ENCODE assay signal across 1 cellular context in genomic region chr21:17343055-17343454, GRCh38.
TF ChIP-seq lines count a peak whose summit lies in the region.

No MANE protein-coding gene starts in this region.

TF ChIP-seq in SK-N-SH, 30 proteins besides CTCF, POLR2A, EP300 and RAD21 (continued from another document):
- TF ChIP-seq, protein P1, sequence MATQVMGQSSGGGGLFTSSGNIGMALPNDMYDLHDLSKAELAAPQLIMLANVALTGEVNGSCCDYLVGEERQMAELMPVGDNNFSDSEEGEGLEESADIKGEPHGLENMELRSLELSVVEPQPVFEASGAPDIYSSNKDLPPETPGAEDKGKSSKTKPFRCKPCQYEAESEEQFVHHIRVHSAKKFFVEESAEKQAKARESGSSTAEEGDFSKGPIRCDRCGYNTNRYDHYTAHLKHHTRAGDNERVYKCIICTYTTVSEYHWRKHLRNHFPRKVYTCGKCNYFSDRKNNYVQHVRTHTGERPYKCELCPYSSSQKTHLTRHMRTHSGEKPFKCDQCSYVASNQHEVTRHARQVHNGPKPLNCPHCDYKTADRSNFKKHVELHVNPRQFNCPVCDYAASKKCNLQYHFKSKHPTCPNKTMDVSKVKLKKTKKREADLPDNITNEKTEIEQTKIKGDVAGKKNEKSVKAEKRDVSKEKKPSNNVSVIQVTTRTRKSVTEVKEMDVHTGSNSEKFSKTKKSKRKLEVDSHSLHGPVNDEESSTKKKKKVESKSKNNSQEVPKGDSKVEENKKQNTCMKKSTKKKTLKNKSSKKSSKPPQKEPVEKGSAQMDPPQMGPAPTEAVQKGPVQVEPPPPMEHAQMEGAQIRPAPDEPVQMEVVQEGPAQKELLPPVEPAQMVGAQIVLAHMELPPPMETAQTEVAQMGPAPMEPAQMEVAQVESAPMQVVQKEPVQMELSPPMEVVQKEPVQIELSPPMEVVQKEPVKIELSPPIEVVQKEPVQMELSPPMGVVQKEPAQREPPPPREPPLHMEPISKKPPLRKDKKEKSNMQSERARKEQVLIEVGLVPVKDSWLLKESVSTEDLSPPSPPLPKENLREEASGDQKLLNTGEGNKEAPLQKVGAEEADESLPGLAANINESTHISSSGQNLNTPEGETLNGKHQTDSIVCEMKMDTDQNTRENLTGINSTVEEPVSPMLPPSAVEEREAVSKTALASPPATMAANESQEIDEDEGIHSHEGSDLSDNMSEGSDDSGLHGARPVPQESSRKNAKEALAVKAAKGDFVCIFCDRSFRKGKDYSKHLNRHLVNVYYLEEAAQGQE (IDR thresholded peaks at IDR 0.05; ENCODE audit: low read depth, low read length), result peak; percentile 90
TF ChIP-seq in SK-N-SH: peak in this region for 1.
